ENCODE assay signal across 17 cellular contexts in the genomic region with DNA sequence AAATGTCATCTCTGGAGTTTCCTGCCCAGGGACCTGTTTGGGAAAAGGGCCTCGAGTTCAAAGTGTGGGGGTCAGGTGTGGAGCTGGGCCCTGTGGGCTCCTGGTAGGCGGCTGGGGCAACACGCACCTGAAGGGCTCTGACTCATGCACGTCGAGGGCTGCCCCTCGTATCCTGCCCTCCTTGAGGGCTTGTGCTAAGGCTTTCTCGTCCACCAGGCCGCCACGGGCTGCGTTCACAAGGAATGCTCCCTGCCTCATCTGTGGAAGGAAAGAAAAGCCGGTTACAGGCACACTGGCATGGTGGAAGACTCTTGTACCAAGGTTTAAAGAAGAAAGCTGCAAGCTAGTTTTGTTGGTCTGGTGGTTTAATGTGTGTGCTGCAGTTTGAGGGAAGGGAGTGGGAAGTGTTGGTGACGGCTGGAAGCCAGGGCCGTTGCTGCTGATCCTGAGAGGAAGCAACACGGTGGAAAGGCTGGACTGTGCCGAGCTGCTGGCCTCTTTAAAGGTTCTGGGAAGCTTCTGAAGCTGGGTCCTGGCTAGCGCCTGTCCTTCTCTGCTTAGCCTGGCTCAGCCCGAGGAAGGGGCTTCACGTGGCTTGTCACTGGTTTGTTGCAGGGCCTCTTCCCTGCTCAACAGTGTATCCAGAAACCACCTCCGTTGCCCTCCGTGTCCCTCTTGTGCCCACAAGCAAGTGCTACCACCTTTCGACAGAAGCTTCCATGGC. TPM values are rescaled to one million over a fixed set of nuclear protein-coding genes. Genes with fewer than 3 reads are reported as not detected.
DNase-seq lines count a peak whose midpoint lies in the region; ATAC-seq and TF ChIP-seq lines count a peak whose summit lies in the region.
"Had no signal": no experiment of that assay in that cellular context is flagged by ENCODE, and none has a peak within 500 bp of the region (broad histone marks: within the 10 kb centered on the region; RNA-seq: fewer than 3 reads in every experiment).

No MANE protein-coding gene starts in this region.

- ATAC-seq in WTC11 (no peak), GM21528 (IDR thresholded peaks at IDR 0.05; ENCODE audit: low FRiP score, unreplicated experiment) (no peak), HG03108 (IDR thresholded peaks at IDR 0.05; ENCODE audit: unreplicated experiment) (no peak)
- ATAC-seq: activated CD4-positive, alpha-beta T cell treated with anti-CD3 and anti-CD28 coated beads for 36 hours; activated naive CD4-positive, alpha-beta T cell treated with anti-CD3 and anti-CD28 coated beads, Interleukin-2, amount 50 U/mL, for 72 hours; activated T-cell treated with anti-CD3 and anti-CD28 coated beads, Interleukin-2, amount 50 U/mL, for 4 hours had no signal

- peak overlapping the region in 2 of 3 experiments; percentile 51 to 79; a peak in 3 of 7 replicates for H3K27ac Mint-ChIP-seq in H9
- peak overlapping the region; percentile 57 for H3K27ac Mint-ChIP-seq in WTC11
- peak overlapping the region; percentile 77 for H3K27ac Mint-ChIP-seq in endodermal cell
- H3K27ac Mint-ChIP-seq: activated CD4-positive, alpha-beta T cell treated with anti-CD3 and anti-CD28 coated beads for 36 hours; activated naive CD4-positive, alpha-beta T cell treated with anti-CD3 and anti-CD28 coated beads, Interleukin-2, amount 50 U/mL, for 72 hours had no signal

- H3K27ac ChIP-seq in H9 (ENCODE audit: insufficient read length, low read depth, low read length) (no peak overlapping the region), endodermal cell (ENCODE audit: low read depth, low read length) (no peak overlapping the region)

- H3K36me3 Mint-ChIP-seq in H9 (ENCODE audit: insufficient read depth in 1 of 3, low read depth in 3 of 3) (peaks cover 68 to 98% (median 97%) of the 10 kb centered on the region in 3 experiments), WTC11 (peaks cover 86% of the 10 kb centered on the region), endodermal cell (ENCODE audit: low read depth) (peaks cover 84% of the 10 kb centered on the region)

- H2BK5ac ChIP-seq in H9 (ENCODE audit: insufficient read length, low read length): no peak overlapping the region

- H3K23me2 ChIP-seq in H9 (ENCODE audit: insufficient read length, low read depth, low read length, poor library complexity, severe bottlenecking): no peaks in the 10 kb centered on the region

- CTCF ChIA-PET in WTC11 (lab: Charles Lee): interaction anchor here (0.6 to 1.8 kb wide), 7 partner anchors 7 to 142 kb away, joined by 3 to 9 read pairs (median 4); no protein-coding TSS in a partner anchor

- no peaks in the 10 kb centered on the region for H3K79me2 ChIP-seq in H9 (ENCODE audit: insufficient read depth, low read length)

- peaks cover 59% of the 10 kb centered on the region for H3K36me3 ChIP-seq in endodermal cell (ENCODE audit: control insufficient read depth, insufficient read depth, low read length)

- peaks cover 3% of the 10 kb centered on the region for H3K79me1 ChIP-seq in H9 (ENCODE audit: insufficient read depth, low read depth, low read length, poor library complexity, severe bottlenecking)

- no peaks in the 10 kb centered on the region for H3K9me3 ChIP-seq in H9 (ENCODE audit: control insufficient read depth, low read depth, low read length)
- H3K9me3 ChIP-seq in endodermal cell (ENCODE audit: control insufficient read depth, low read length): no peaks in the 10 kb centered on the region

- H2BK12ac ChIP-seq in H9 (ENCODE audit: insufficient read length, low read depth, low read length): no peak overlapping the region

- no peak overlapping the region for H3K14ac ChIP-seq in H9 (ENCODE audit: insufficient read depth, low read length)

- H3K27me3 Mint-ChIP-seq in H9 (ENCODE audit: low read depth): peaks cover 5% of the 10 kb centered on the region; the same call in 1 of the 2 replicates
- no peaks in the 10 kb centered on the region for H3K27me3 Mint-ChIP-seq in WTC11 (ENCODE audit: low read depth)
- no peaks in the 10 kb centered on the region for H3K27me3 Mint-ChIP-seq in endodermal cell (ENCODE audit: insufficient read depth)
- H3K27me3 Mint-ChIP-seq: activated CD4-positive, alpha-beta T cell treated with anti-CD3 and anti-CD28 coated beads for 36 hours had no signal

- H4K91ac ChIP-seq in H9 (ENCODE audit: insufficient read length, low read depth, low read length): no peak overlapping the region

- H3K9ac ChIP-seq in H9 (ENCODE audit: extremely low read depth, insufficient read length, low read length): no peak overlapping the region
- H3K9ac ChIP-seq in endodermal cell (ENCODE audit: extremely low read depth, low read length, poor library complexity, severe bottlenecking): no peak overlapping the region

- H3T11ph ChIP-seq in H9 (ENCODE audit: low read length): no peak overlapping the region

- H3K4me2 ChIP-seq in H9 (ENCODE audit: insufficient read depth, insufficient read length, low read length): no peak overlapping the region

- H2AFZ ChIP-seq in H9 (ENCODE audit: low read length): no peak overlapping the region

- peak; percentile 28 for DNase-seq in H9
- DNase-seq in WTC11 (ENCODE audit: low spot score): peak; percentile 6
- peak; percentile 44 for DNase-seq in endodermal cell
- peak; percentile 78 for DNase-seq in posterior vena cava (ENCODE audit: low spot score)
- no peak for DNase-seq in NCI-H82 treated with DMSO at 0.1 percent for 48 hours (lab: John Stamatoyannopoulos, UW; ENCODE audit: unreplicated experiment)
- no peak for DNase-seq in retina
- DNase-seq: activated CD4-positive, alpha-beta T cell treated with anti-CD3 and anti-CD28 coated beads for 36 hours; activated T-cell treated with anti-CD3 and anti-CD28 coated beads, Interleukin-2, amount 50 U/mL, for 4 hours; effector CD8-positive, alpha-beta T cell; KG1; NCI-H1048; NCI-H2107; stimulated activated CD4-positive, alpha-beta T cell treated with anti-CD3 and anti-CD28 coated beads, Interleukin-4, amount 100 ng/mL, for 24 hours; T1000 had no signal

- H3K4ac ChIP-seq in H9 (ENCODE audit: low read depth, low read length): no peak overlapping the region

- no peak overlapping the region for H4K8ac ChIP-seq in H9 (replicated peaks; ENCODE audit: insufficient read length, low read depth, low read length)

- no peak overlapping the region for H3K23ac ChIP-seq in H9 (ENCODE audit: insufficient read length, low read depth, low read length)

- no peaks in the 10 kb centered on the region for H3K4me1 Mint-ChIP-seq in H9
- no peaks in the 10 kb centered on the region for H3K4me1 Mint-ChIP-seq in WTC11
- no peaks in the 10 kb centered on the region for H3K4me1 Mint-ChIP-seq in endodermal cell
- H3K4me1 Mint-ChIP-seq: activated CD4-positive, alpha-beta T cell treated with anti-CD3 and anti-CD28 coated beads for 36 hours had no signal

- H3K56ac ChIP-seq in H9 (ENCODE audit: insufficient read length, low read depth, low read length): no peak overlapping the region

- no peak overlapping the region for H2BK20ac ChIP-seq in H9 (ENCODE audit: low read depth, low read length, poor library complexity, severe bottlenecking)

- H3K4me3 Mint-ChIP-seq in H9 (no peak overlapping the region), WTC11 (no peak overlapping the region), endodermal cell (no peak overlapping the region)
- H3K4me3 Mint-ChIP-seq: activated CD4-positive, alpha-beta T cell treated with anti-CD3 and anti-CD28 coated beads for 36 hours; activated T-cell treated with anti-CD3 and anti-CD28 coated beads, Interleukin-2, amount 50 U/mL, for 4 hours had no signal

- WGBS in H9 (ENCODE audit: extremely low coverage, insufficient read length, low lambda C conversion rate): no CpG with 5 or more reads among the region's 21 CpGs
- WGBS in endodermal cell (ENCODE audit: insufficient coverage in 1 of 2, insufficient read length in 1 of 2), 2 experiments: 95 to 97% methylated on average over 10 to 21 of the region's 21 CpGs

- H2BK15ac ChIP-seq in H9 (ENCODE audit: low read depth, low read length): no peak overlapping the region

- H3K9me3 Mint-ChIP-seq in H9 (no peaks in the 10 kb centered on the region), WTC11 (no peaks in the 10 kb centered on the region), endodermal cell (no peaks in the 10 kb centered on the region)
- H3K9me3 Mint-ChIP-seq: activated naive CD4-positive, alpha-beta T cell treated with anti-CD3 and anti-CD28 coated beads, Interleukin-2, amount 50 U/mL, for 72 hours; activated T-cell treated with anti-CD3 and anti-CD28 coated beads, Interleukin-2, amount 50 U/mL, for 4 hours had no signal

- H3K27me3 ChIP-seq in H9 (ENCODE audit: insufficient read depth, low read length) (no peaks in the 10 kb centered on the region), endodermal cell (ENCODE audit: control insufficient read depth, insufficient read depth, low read length, poor library complexity, severe bottlenecking) (no peaks in the 10 kb centered on the region)

- no peaks in the 10 kb centered on the region for H3K4me1 ChIP-seq in H9 (ENCODE audit: insufficient read depth, low read length)
- no peaks in the 10 kb centered on the region for H3K4me1 ChIP-seq in endodermal cell (ENCODE audit: control insufficient read depth, insufficient read depth, low read length)

- POLR2A ChIA-PET in WTC11 (lab: Charles Lee): no interaction called here

- no peak overlapping the region for H3K4me3 ChIP-seq in endodermal cell (ENCODE audit: low read length)

- no peak overlapping the region for H3K18ac ChIP-seq in H9 (ENCODE audit: insufficient read length, low read depth, low read length)

- H2BK120ac ChIP-seq in H9 (ENCODE audit: low read depth, low read length, poor library complexity, severe bottlenecking): no peak overlapping the region

- no peaks in the 10 kb centered on the region for H4K20me1 ChIP-seq in H9 (ENCODE audit: control insufficient read depth, insufficient read depth, insufficient read length)

- TF ChIP-seq CTCF in H9 (conservative IDR thresholded peaks at IDR 0.05): no peak
- no peak for TF ChIP-seq CTCF in WTC11 (IDR thresholded peaks at IDR 0.05)
- no peak for TF ChIP-seq CTCF in endodermal cell (conservative IDR thresholded peaks at IDR 0.05)

- intact Hi-C loops in posterior vena cava (cut with DNase I): no loop called here

- H4K5ac ChIP-seq in H9 (ENCODE audit: insufficient read length, low read depth, low read length): no peak overlapping the region

- no peak overlapping the region for H2AK5ac ChIP-seq in H9 (ENCODE audit: insufficient read length, low read length)

TF ChIP-seq in WTC11, 78 proteins besides CTCF, POLR2A, EP300 and RAD21:
- TF ChIP-seq ZNF138 (CRISPR knock-in tag; conservative IDR thresholded peaks at IDR 0.05) (no peak), ZNF232 (CRISPR knock-in tag; IDR thresholded peaks at IDR 0.05) (no peak), ZBTB21 (CRISPR knock-in tag; IDR thresholded peaks at IDR 0.05; ENCODE audit: borderline replicate concordance) (no peak), IRF2 (CRISPR knock-in tag; IDR thresholded peaks at IDR 0.05; ENCODE audit: borderline replicate concordance, low read depth) (no peak)

RNA-seq across cellular contexts. Expression of a gene that starts 52.0 kb away (rescaled TPM):
- total RNA-seq in H9 (2021) (16.1 and 17.4 TPM in 2 replicates), WTC11 (2021) (13.9 to 15.9 TPM (median 15.3 TPM) in 3 replicates), endodermal cell (10 to 100 TPM; 26.0 to 26.9 TPM), posterior vena cava (10 to 100 TPM; 19.8 to 26.9 TPM)
- 21.1 TPM for polyA plus RNA-seq in endodermal cell (2013, experiment 1 of 2)
- 19.0 TPM for polyA plus RNA-seq in endodermal cell (2013, experiment 2 of 2)

Comparison
In these comparisons a context has a peak if more than half of its experiments do, and no peak if none do; other contexts are left out.
1. DNase-seq: peak in H9 (single experiment), WTC11 (single experiment), endodermal cell (single experiment) and posterior vena cava (single experiment); none in NCI-H82 treated with DMSO at 0.1 percent for 48 hours (single experiment) and retina (single experiment).
2. Peak in every context shown above with its lines, with median percentiles within 50 percentile points of each other: H3K27ac Mint-ChIP-seq.